Comparison of ENCODE assay signal across 14 cellular contexts in the genomic region with DNA sequence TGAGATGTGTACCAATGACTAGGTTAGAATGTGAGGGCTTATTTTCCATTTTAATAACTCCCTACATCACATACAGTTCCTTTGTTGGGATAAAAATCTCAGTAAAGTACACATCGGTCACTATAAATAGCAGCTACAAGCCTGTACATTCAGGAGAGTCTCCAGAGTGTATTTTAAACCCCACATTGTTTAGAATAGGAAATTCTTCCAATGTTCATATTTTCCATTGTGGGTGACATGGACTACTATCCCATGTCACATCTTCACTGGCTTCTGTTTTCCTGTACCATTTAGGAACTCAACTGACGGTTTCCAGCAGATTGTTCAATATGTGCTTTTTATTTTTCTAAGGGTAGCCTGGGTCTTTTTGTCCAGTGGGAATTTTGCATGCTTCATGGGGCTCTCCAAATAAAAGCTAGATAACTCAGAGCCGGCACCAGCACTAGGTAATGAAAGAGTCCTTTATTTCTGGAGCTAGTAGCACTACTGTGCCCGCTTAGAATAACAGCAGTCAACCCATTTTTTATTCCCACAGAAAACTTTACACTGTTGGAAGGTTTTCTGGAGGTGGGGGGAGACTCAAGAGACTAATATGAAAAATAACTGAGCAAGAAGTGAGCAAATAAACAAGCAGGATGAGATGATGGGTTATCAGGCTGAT.
"Had no signal": no experiment of that assay in that cellular context is flagged by ENCODE, and none has a peak within 500 bp of the region (broad histone marks: within the 10 kb centered on the region; RNA-seq: fewer than 3 reads in every experiment).

No MANE protein-coding gene starts in this region.

- ATAC-seq: activated T-cell treated with anti-CD3 and anti-CD28 coated beads, Interleukin-2, amount 50 U/mL, for 72 hours; left colon; T-cell had no signal

- H3K9me3 Mint-ChIP-seq: activated CD4-positive, alpha-beta memory T cell treated with anti-CD3 and anti-CD28 coated beads for 36 hours; activated T-cell treated with anti-CD3 and anti-CD28 coated beads, Interleukin-2, amount 50 U/mL, for 72 hours; immature natural killer cell; nephron progenitor cell; T-cell had no signal

- H3K27ac ChIP-seq: SK-N-MC, skin epidermis, VCaP had no signal

- H3K4me3 Mint-ChIP-seq: activated CD4-positive, alpha-beta memory T cell treated with anti-CD3 and anti-CD28 coated beads for 36 hours; activated T-cell treated with anti-CD3 and anti-CD28 coated beads, Interleukin-2, amount 50 U/mL, for 72 hours; immature natural killer cell; nephron progenitor cell; T-cell had no signal

- H3K36me3 Mint-ChIP-seq: activated CD4-positive, alpha-beta memory T cell treated with anti-CD3 and anti-CD28 coated beads for 36 hours; immature natural killer cell; T-cell had no signal

- H3K4me1 Mint-ChIP-seq: immature natural killer cell, T-cell had no signal

- H3K27ac Mint-ChIP-seq: activated CD4-positive, alpha-beta memory T cell treated with anti-CD3 and anti-CD28 coated beads for 36 hours; activated T-cell treated with anti-CD3 and anti-CD28 coated beads, Interleukin-2, amount 50 U/mL, for 72 hours; immature natural killer cell; nephron progenitor cell; T-cell had no signal

- H3K27me3 Mint-ChIP-seq: activated CD4-positive, alpha-beta memory T cell treated with anti-CD3 and anti-CD28 coated beads for 36 hours had no signal

- H3K4me3 ChIP-seq: SK-N-MC, skin epidermis had no signal

- DNase-seq: activated CD4-positive, alpha-beta memory T cell treated with anti-CD3 and anti-CD28 coated beads for 36 hours; activated gamma-delta T cell treated with Interleukin-2 at 50 U/mL for 16 hours; activated T-cell treated with anti-CD3 and anti-CD28 coated beads, Interleukin-2, amount 50 U/mL, for 72 hours; central memory CD4-positive, alpha-beta T cell; immature natural killer cell; left colon; mammary epithelial cell; nephron progenitor cell; T-cell; T1000; trophoblast cell had no signal
